Comparison of ENCODE assay signal across 7 cellular contexts in the genomic region with DNA sequence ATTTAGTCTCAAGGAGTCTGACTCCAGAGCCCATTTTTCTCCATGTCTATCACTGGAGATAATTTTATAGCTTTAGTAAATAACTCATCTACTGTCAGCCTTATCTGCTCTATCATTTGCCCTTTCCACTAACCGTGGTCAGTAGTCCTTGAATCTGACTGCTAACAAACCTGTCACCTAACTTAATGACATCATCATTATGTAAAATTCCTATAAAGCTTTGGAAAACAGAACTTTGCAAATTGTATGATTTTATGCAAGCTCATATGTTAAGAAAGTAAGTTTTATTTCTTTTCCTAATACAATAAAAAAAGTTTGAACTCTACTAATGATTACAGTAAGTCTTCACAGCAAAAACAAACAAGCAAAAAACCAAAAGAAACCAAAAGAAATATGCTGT.
"Had no signal": no experiment of that assay in that cellular context is flagged by ENCODE, and none has a peak within 500 bp of the region (broad histone marks: within the 10 kb centered on the region; RNA-seq: fewer than 3 reads in every experiment).

No MANE protein-coding gene starts in this region.

- DNase-seq: GM23248, GOT3, H7, IMR-90, KG1 had no signal

- ATAC-seq: HCT116, K562 had no signal
